Comparison of ENCODE assay signal across 8 cellular contexts in the genomic region with DNA sequence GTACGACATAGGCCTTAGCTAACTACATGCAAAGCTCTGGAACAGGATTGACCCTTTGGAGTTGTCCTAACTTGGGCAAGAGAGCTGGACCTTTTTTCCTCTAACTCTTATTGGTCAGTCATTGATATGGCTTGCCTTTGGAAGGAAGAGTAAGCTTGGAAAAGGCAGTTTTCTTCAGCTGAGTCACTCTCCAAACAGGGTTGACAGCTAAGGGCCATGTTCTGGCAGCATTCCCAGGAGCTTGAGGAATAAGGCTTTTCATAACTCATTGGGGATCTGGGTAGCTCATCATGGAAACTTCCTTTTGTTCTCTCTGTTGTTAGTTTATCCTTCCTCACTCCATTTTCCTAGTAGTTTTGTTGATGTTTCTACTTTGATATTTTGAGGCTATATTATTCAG. TPM values are rescaled to one million over a fixed set of nuclear protein-coding genes. Genes with fewer than 3 reads are reported as not detected.
DNase-seq lines count a peak whose midpoint lies in the region; ATAC-seq and TF ChIP-seq lines count a peak whose summit lies in the region.
"Had no signal": no experiment of that assay in that cellular context is flagged by ENCODE, and none has a peak within 500 bp of the region (broad histone marks: within the 10 kb centered on the region; RNA-seq: fewer than 3 reads in every experiment).

No MANE protein-coding gene starts in this region.

- H3K27me3 Mint-ChIP-seq in WTC11 (ENCODE audit: low read depth) = peaks cover 3% of the 10 kb centered on the region; the same call in 1 of the 2 replicates
- H3K27me3 Mint-ChIP-seq: type B pancreatic cell had no signal

- H3K27me3 ChIP-seq in transverse colon = no peaks in the 10 kb centered on the region

- no peaks in the 10 kb centered on the region for H3K4me1 Mint-ChIP-seq in WTC11

- H3K9me3 Mint-ChIP-seq in WTC11 = peaks cover 23% of the 10 kb centered on the region

- no peaks in the 10 kb centered on the region for H3K36me3 ChIP-seq in transverse colon

- H3K27ac ChIP-seq in transverse colon = peak overlapping the region; percentile 57 to 65 (median 59)

- no peak overlapping the region for H3K27ac Mint-ChIP-seq in WTC11
- H3K27ac Mint-ChIP-seq: type B pancreatic cell had no signal

- DNase-seq in HT1080 (ENCODE audit: low read depth) (peak; percentile 97), WTC11 (ENCODE audit: low spot score) (no peak), iris pigment epithelial cell (ENCODE audit: low read depth) (peak; percentile 99), transverse colon (peak; percentile 84), NCI-H2081 treated with DMSO at 0.1 percent for 48 hours (lab: John Stamatoyannopoulos, UW) (no peak)
- no peak for DNase-seq in stimulated activated CD4-positive, alpha-beta T cell treated with anti-CD3 and anti-CD28 coated beads, Interleukin-4, amount 100 ng/mL, for 24 hours

- peaks cover 9% of the 10 kb centered on the region for H3K36me3 Mint-ChIP-seq in WTC11

- H3K9me3 ChIP-seq in transverse colon = no peaks in the 10 kb centered on the region

- TF ChIP-seq CTCF in WTC11 (IDR thresholded peaks at IDR 0.05) (no peak), transverse colon (IDR thresholded peaks at IDR 0.05) (no peak)

- peaks cover 0 to 16% (median 0%) of the 10 kb centered on the region in 4 donors for H3K4me1 ChIP-seq in transverse colon

- CTCF ChIA-PET in WTC11 (lab: Charles Lee) = interaction anchor here (1.2 to 1.4 kb wide), 2 partner anchors 25 to 274 kb away, joined by 4 to 5 read pairs; no protein-coding TSS in a partner anchor

- intact Hi-C loops in transverse colon (cut with DNase I; ENCODE audit: low total_unique reads) = no loop called here

- H3K4me3 Mint-ChIP-seq in WTC11 = no peak overlapping the region
- H3K4me3 Mint-ChIP-seq: type B pancreatic cell had no signal

- no peak for TF ChIP-seq EP300 in transverse colon (IDR thresholded peaks at IDR 0.05; ENCODE audit: low read depth)

- POLR2A ChIA-PET in WTC11 (lab: Charles Lee) = interaction anchor here (0.6 kb wide), 1 partner anchor 1459 kb away, joined by 4 read pairs; no protein-coding TSS in a partner anchor

- TF ChIP-seq POLR2A in transverse colon (IDR thresholded peaks at IDR 0.05) = no peak

- in situ Hi-C loops in transverse colon (cut with MboI; ENCODE audit: low pct_ligation_motif_present in 1 of 4, low pct_unique_long_range_greater_than_20kb in 1 of 4, low sequenced_read_pairs in 3 of 4) = no loop called here

- ATAC-seq in WTC11 (no peak), GM21717 (IDR thresholded peaks at IDR 0.05; ENCODE audit: unreplicated experiment) (no peak)

- H3K4me3 ChIP-seq in transverse colon = no peak overlapping the region

- WGBS in transverse colon (ENCODE audit: low coverage in 1 of 2), 2 donors = 46% methylated on average over 1 of the region's 1 CpG; no CpG with 5 or more reads in 1 of the 2 donors

TF ChIP-seq in WTC11, 78 proteins besides CTCF, POLR2A, EP300 and RAD21:
- TF ChIP-seq CBFB (CRISPR knock-in tag; IDR thresholded peaks at IDR 0.05; ENCODE audit: low read depth) (no peak), ERG (CRISPR knock-in tag; IDR thresholded peaks at IDR 0.05) (no peak), GABPB1 (CRISPR knock-in tag; IDR thresholded peaks at IDR 0.05) (0 out of 2 replicates have a peak, but pooled peaks have one; percentile 11), JAZF1 (CRISPR knock-in tag; IDR thresholded peaks at IDR 0.05) (no peak), GTF2I (CRISPR knock-in tag; conservative IDR thresholded peaks at IDR 0.05) (no peak), ZNF121 (CRISPR knock-in tag; IDR thresholded peaks at IDR 0.05) (no peak)
- TF ChIP-seq, protein P1, sequence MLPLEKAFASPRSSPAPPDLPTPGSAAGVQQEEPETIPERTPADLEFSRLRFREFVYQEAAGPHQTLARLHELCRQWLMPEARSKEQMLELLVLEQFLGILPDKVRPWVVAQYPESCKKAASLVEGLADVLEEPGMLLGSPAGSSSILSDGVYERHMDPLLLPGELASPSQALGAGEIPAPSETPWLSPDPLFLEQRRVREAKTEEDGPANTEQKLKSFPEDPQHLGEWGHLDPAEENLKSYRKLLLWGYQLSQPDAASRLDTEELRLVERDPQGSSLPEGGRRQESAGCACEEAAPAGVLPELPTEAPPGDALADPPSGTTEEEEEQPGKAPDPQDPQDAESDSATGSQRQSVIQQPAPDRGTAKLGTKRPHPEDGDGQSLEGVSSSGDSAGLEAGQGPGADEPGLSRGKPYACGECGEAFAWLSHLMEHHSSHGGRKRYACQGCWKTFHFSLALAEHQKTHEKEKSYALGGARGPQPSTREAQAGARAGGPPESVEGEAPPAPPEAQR (CRISPR knock-in tag; IDR thresholded peaks at IDR 0.05) = no peak

RNA-seq across cellular contexts. Expression of gene ERRFI1, which starts 14.5 kb away (rescaled TPM):
- total RNA-seq in HT1080 (2014; rRNA removed; shearing (Covaris generic)) = 143 and 169 TPM in 2 replicates
- 293 and 378 TPM in 2 replicates for polyA plus RNA-seq in HT1080 (2015; cell fraction: cytosol; rRNA removed)
- polyA plus RNA-seq in HT1080 (2015; cell fraction: nucleus; rRNA removed) = 266 and 294 TPM in 2 replicates
- total RNA-seq in WTC11 (2021) (34.5 to 44.6 TPM (median 35.8 TPM) in 3 replicates), transverse colon (100 to 1,000 TPM in 1 of 4 donors, 10 to 100 TPM in 2, 1 to 10 TPM in 1; 10.0 to 101 (median 70.0) TPM)

Comparison
In these comparisons a context has a peak if more than half of its experiments do, and no peak if none do; other contexts are left out.
1. DNase-seq: peak in HT1080 (single experiment), iris pigment epithelial cell (single experiment) and transverse colon (single experiment); none in WTC11 (single experiment), NCI-H2081 treated with DMSO at 0.1 percent for 48 hours (single experiment) and stimulated activated CD4-positive, alpha-beta T cell treated with anti-CD3 and anti-CD28 coated beads, Interleukin-4, amount 100 ng/mL, for 24 hours (single experiment).